ENCODE assay signal across 12 cellular contexts in the genomic region with DNA sequence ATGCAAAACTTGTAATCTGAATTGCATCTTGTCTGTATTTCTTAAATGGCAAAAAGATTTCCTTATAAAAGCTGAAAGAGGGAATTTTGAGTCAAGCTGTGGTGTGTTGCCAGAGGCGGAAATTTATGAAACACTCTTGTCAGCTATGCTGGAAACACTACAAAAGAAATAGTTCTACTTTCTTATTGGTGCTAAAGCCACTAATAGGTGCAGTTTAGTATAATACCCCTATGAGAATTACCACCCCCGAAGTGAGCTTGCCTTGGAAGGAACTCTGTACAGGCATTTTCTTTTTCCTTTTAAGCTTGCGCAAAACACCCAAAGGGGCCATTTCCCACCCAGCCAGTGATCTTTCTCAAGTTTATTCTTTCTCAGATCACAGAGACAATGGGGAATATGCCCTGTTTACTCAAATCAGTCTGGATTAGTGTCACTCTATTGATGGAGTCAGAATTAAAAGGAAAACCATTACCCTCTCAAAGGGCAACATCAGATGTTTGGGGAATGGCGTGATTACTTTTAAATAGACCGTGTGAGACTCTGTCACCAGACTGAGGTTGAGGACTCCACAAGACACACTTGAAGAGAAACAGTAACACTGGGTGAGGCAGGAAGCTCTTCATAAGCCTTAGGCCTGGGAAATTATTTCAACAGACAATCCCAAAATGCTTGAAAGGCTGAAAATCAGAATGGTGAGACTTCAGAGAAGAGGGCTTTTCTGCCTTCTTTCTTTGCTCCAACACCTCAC.
"Had no signal": no experiment of that assay in that cellular context is flagged by ENCODE, and none has a peak within 500 bp of the region (broad histone marks: within the 10 kb centered on the region; RNA-seq: fewer than 3 reads in every experiment).

No MANE protein-coding gene starts in this region.

- H3K27ac ChIP-seq: coronary artery, ovary, thyroid gland had no signal

- H3K27me3 Mint-ChIP-seq: activated B cell treated with CpG ODN at 0.5 μM for 24 hours; activated CD4-positive, alpha-beta T cell treated with anti-CD3 and anti-CD28 coated beads, Interleukin-2, amount 10 ng/mL, durations not matched to agents 7 days and 5 days; activated naive CD4-positive, alpha-beta T cell treated with anti-CD3 and anti-CD28 coated beads, Interleukin-2, amount 50 U/mL, for 24 hours had no signal

- H3K27ac Mint-ChIP-seq: activated B cell treated with CpG ODN at 0.5 μM for 24 hours; activated CD4-positive, alpha-beta T cell treated with anti-CD3 and anti-CD28 coated beads, Interleukin-2, amount 10 ng/mL, durations not matched to agents 7 days and 5 days; activated naive CD4-positive, alpha-beta T cell treated with anti-CD3 and anti-CD28 coated beads, Interleukin-2, amount 50 U/mL, for 24 hours had no signal

- H3K4me3 Mint-ChIP-seq: activated B cell treated with CpG ODN at 0.5 μM for 24 hours; activated CD4-positive, alpha-beta T cell treated with anti-CD3 and anti-CD28 coated beads, Interleukin-2, amount 10 ng/mL, durations not matched to agents 7 days and 5 days; activated naive CD4-positive, alpha-beta T cell treated with anti-CD3 and anti-CD28 coated beads, Interleukin-2, amount 50 U/mL, for 24 hours had no signal

- H3K4me3 ChIP-seq: coronary artery, ovary, thyroid gland had no signal

- H3K9me3 Mint-ChIP-seq: activated B cell treated with CpG ODN at 0.5 μM for 24 hours; activated CD4-positive, alpha-beta T cell treated with anti-CD3 and anti-CD28 coated beads, Interleukin-2, amount 10 ng/mL, durations not matched to agents 7 days and 5 days; activated naive CD4-positive, alpha-beta T cell treated with anti-CD3 and anti-CD28 coated beads, Interleukin-2, amount 50 U/mL, for 24 hours had no signal

- H3K36me3 Mint-ChIP-seq: activated naive CD4-positive, alpha-beta T cell treated with anti-CD3 and anti-CD28 coated beads, Interleukin-2, amount 50 U/mL, for 24 hours had no signal

- DNase-seq: activated B cell treated with CpG ODN at 0.5 μM for 24 hours; activated CD4-positive, alpha-beta T cell treated with anti-CD3 and anti-CD28 coated beads, Interleukin-2, amount 10 ng/mL, durations not matched to agents 7 days and 5 days; activated T-cell treated with anti-CD3 and anti-CD28 coated beads, Interleukin-2, amount 50 U/mL, for 1 hour; central memory CD4-positive, alpha-beta T cell; effector memory CD4-positive, alpha-beta T cell; erythroblast; left colon; ovary; thyroid gland had no signal

- ATAC-seq: left colon, SK-N-SH treated with all-trans-retinoic acid at 6 μM for 48 hours had no signal

- H3K27me3 ChIP-seq: ovary, thyroid gland had no signal

- H3K36me3 ChIP-seq: ovary, thyroid gland had no signal

- H3K4me1 ChIP-seq: thyroid gland had no signal

- H3K4me1 Mint-ChIP-seq: activated B cell treated with CpG ODN at 0.5 μM for 24 hours; activated CD4-positive, alpha-beta T cell treated with anti-CD3 and anti-CD28 coated beads, Interleukin-2, amount 10 ng/mL, durations not matched to agents 7 days and 5 days had no signal

- H3K9me3 ChIP-seq: ovary, thyroid gland had no signal
